In the genomic region with DNA sequence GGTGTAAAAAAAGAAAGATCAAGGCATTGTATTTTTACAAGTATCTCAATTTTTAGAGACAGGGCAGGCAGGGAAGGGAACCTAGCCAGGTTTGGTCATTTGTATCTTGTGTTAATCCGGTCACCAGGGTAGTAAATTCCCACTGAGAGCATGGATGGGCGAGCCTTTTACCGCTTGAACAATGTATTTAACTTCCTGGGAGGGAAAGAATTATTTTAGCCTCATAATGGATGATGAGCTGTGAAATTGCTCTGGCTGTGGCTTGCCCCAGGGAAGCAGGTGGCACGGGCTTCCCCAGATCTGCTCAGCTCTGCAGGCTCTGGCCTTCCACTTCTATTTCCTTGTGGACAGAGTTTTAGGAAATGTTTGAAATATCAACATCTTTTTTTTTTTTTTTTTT, we compare ENCODE assay signal across 21 cellular contexts.
A peak's percentile ranks its signal among the peaks of the same experiment; 100 is the strongest.
DNase-seq lines count a peak whose midpoint lies in the region; ATAC-seq and TF ChIP-seq lines count a peak whose summit lies in the region.
"Had no signal": no experiment of that assay in that cellular context is flagged by ENCODE, and none has a peak within 500 bp of the region (broad histone marks: within the 10 kb centered on the region; RNA-seq: fewer than 3 reads in every experiment).

No MANE protein-coding gene starts in this region.

- no peak for TF ChIP-seq CTCF in osteocyte (IDR thresholded peaks at IDR 0.05)

- no peaks in the 10 kb centered on the region for H3K36me3 Mint-ChIP-seq in osteocyte (ENCODE audit: unreplicated experiment)
- H3K36me3 Mint-ChIP-seq: memory B cell had no signal

- no peak overlapping the region for H3K27ac Mint-ChIP-seq in osteocyte (ENCODE audit: unreplicated experiment)
- H3K27ac Mint-ChIP-seq: memory B cell had no signal

- H3K27me3 Mint-ChIP-seq in osteocyte (ENCODE audit: unreplicated experiment) = peaks cover 12% of the 10 kb centered on the region
- H3K27me3 Mint-ChIP-seq: memory B cell had no signal

- ATAC-seq in GM19452 (IDR thresholded peaks at IDR 0.05; ENCODE audit: unreplicated experiment) = no peak
- ATAC-seq: heart left ventricle, upper lobe of right lung had no signal

- no peak overlapping the region for H3K4me3 Mint-ChIP-seq in osteocyte (ENCODE audit: unreplicated experiment)
- H3K4me3 Mint-ChIP-seq: memory B cell had no signal

- no peaks in the 10 kb centered on the region for H3K4me1 Mint-ChIP-seq in osteocyte (ENCODE audit: unreplicated experiment)

- no peaks in the 10 kb centered on the region for H3K9me3 Mint-ChIP-seq in osteocyte (ENCODE audit: unreplicated experiment)
- H3K9me3 Mint-ChIP-seq: memory B cell had no signal

- DNase-seq in DMS153 (lab: John Stamatoyannopoulos, UW) = peak; percentile 80
- DNase-seq in ELF-1 (ENCODE audit: low read depth, low spot score) = peak; percentile 23
- peak; percentile 32 for DNase-seq in NCI-H2227 treated with DMSO at 0.1 percent for 48 hours (lab: John Stamatoyannopoulos, UW)
- DNase-seq in islet precursor cell = peak; percentile 11
- DNase-seq in nucleus accumbens (lab: John Stamatoyannopoulos, UW) = no peak
- no peak for DNase-seq in osteocyte (ENCODE audit: extremely low spot score, unreplicated experiment)
- DNase-seq in COR-L47 (lab: John Stamatoyannopoulos, UW) = no peak
- DNase-seq: activated CD4-positive, alpha-beta T cell treated with anti-CD3 and anti-CD28 coated beads, Interleukin-2, amount 50 U/mL, for 4 hours; brain microvascular endothelial cell; effector CD4-positive, alpha-beta T cell; GM23248; heart left ventricle; KBM-7; NCI-H2029 treated with DMSO at 0.1 percent for 48 hours; NCI-H524; occipital lobe; small intestine; stimulated activated CD4-positive, alpha-beta T cell treated with anti-CD3 and anti-CD28 coated beads, Interleukin-1b, Interleukin-23, amount 100 ng/mL, for 48 hours; upper lobe of right lung had no signal

Comparison
In these comparisons a context has a peak if more than half of its experiments do, and no peak if none do; other contexts are left out.
1. DNase-seq: peak in DMS153 (single experiment), ELF-1 (single experiment), NCI-H2227 treated with DMSO at 0.1 percent for 48 hours (single experiment) and islet precursor cell (single experiment); none in nucleus accumbens (0 of 56), osteocyte (single experiment) and COR-L47 (single experiment).